ENCODE assay signal across 12 cellular contexts in genomic region chr22:39110631-39111561, GRCh38. TPM values are rescaled to one million over a fixed set of nuclear protein-coding genes. Genes with fewer than 3 reads are reported as not detected.
DNase-seq lines count a peak whose midpoint lies in the region; ATAC-seq lines count a peak whose summit lies in the region.
"Had no signal": no experiment of that assay in that cellular context is flagged by ENCODE, and none has a peak within 500 bp of the region (broad histone marks: within the 10 kb centered on the region; RNA-seq: fewer than 3 reads in every experiment).

No MANE protein-coding gene starts in this region.

- H3K9ac ChIP-seq in HUES48 (ENCODE audit: low read depth, low read length) (no peak overlapping the region), mesendoderm (ENCODE audit: low read length) (peak overlapping the region; percentile 33)

- no peak overlapping the region for H2BK15ac ChIP-seq in mesendoderm (replicated peaks; ENCODE audit: low read depth)

- H4K5ac ChIP-seq in mesendoderm (ENCODE audit: low read length): no peak overlapping the region

- peak overlapping the region; percentile 56 for H2BK5ac ChIP-seq in mesendoderm (ENCODE audit: low read length)

- H3K23ac ChIP-seq in mesendoderm (ENCODE audit: low read length): no peak overlapping the region

- H3K36me3 ChIP-seq in HUES48 (ENCODE audit: control insufficient read depth, insufficient read depth, low read length) (no peaks in the 10 kb centered on the region), mesendoderm (ENCODE audit: control insufficient read depth, insufficient read depth, low read length) (no peaks in the 10 kb centered on the region)

- H3K9me3 ChIP-seq in HUES48 (ENCODE audit: control insufficient read depth, insufficient read depth, low read length): no peaks in the 10 kb centered on the region

- DNase-seq in EH (ENCODE audit: low read depth): peak; percentile 8
- DNase-seq in SKM-1 (lab: John Stamatoyannopoulos, UW; ENCODE audit: unreplicated experiment): peak; percentile 74
- DNase-seq in mesendoderm: no peak
- DNase-seq in NCI-H1930 (lab: John Stamatoyannopoulos, UW): no peak
- no peak for DNase-seq in stimulated activated naive CD4-positive, alpha-beta T cell treated with Interleukin-2 at 50 U/mL for 16 hours (lab: John Stamatoyannopoulos, UW)
- no peak for DNase-seq in activated CD8-positive, alpha-beta memory T cell treated with anti-CD3 and anti-CD28 coated beads, Interleukin-2, amount 50 U/mL, for 4 hours
- DNase-seq: activated CD4-positive, alpha-beta T cell treated with anti-CD3 and anti-CD28 coated beads for 48 hours; hippocampal formation; NCI-H1092 treated with DMSO at 0.1 percent for 48 hours; T-cell had no signal

- no peak overlapping the region for H3K4me3 ChIP-seq in HUES48 (ENCODE audit: low read depth, low read length)
- H3K4me3 ChIP-seq in mesendoderm (ENCODE audit: low read length): no peak overlapping the region

- H3K4me1 ChIP-seq in HUES48 (ENCODE audit: control insufficient read depth, insufficient read depth, low read length) (peaks cover 33% of the 10 kb centered on the region), mesendoderm (ENCODE audit: control insufficient read depth, low read depth, low read length) (peaks cover 7% of the 10 kb centered on the region)

- H2BK120ac ChIP-seq in mesendoderm (ENCODE audit: low read depth, low read length): no peak overlapping the region

- no peak overlapping the region for H3K4me2 ChIP-seq in mesendoderm (ENCODE audit: low read length)

- H4K8ac ChIP-seq in mesendoderm (ENCODE audit: low read depth, low read length): no peak overlapping the region

- peak overlapping the region; percentile 56 for H3K56ac ChIP-seq in mesendoderm (ENCODE audit: low read length)

- H2AK5ac ChIP-seq in mesendoderm (ENCODE audit: low read length): no peak overlapping the region

- H3K4ac ChIP-seq in mesendoderm (ENCODE audit: low read depth, low read length): no peak overlapping the region

- H3K27ac ChIP-seq in HUES48 (ENCODE audit: low read depth, low read length) (peak overlapping the region; percentile 0), mesendoderm (ENCODE audit: low read depth, low read length) (peak overlapping the region; percentile 33)

- no peaks in the 10 kb centered on the region for H3K79me2 ChIP-seq in mesendoderm (ENCODE audit: control insufficient read depth, insufficient read depth, low read length)

- H3K18ac ChIP-seq in mesendoderm (ENCODE audit: low read length): peak overlapping the region; percentile 20

- WGBS in mesendoderm (ENCODE audit: extremely low coverage, insufficient coverage, low lambda C conversion rate): no CpG with 5 or more reads among the region's 15 CpGs

- no peak for ATAC-seq in GM18502 (IDR thresholded peaks at IDR 0.05; ENCODE audit: poor library complexity, unreplicated experiment)
- ATAC-seq: T-cell had no signal

- peaks cover 12% of the 10 kb centered on the region; the same call in 1 of the 2 replicates for H3K27me3 ChIP-seq in HUES48 (ENCODE audit: control insufficient read depth, insufficient read depth, low read length)
- H3K27me3 ChIP-seq in mesendoderm (ENCODE audit: insufficient read depth, low read length, poor library complexity): no peaks in the 10 kb centered on the region

- no peaks in the 10 kb centered on the region for H3K79me1 ChIP-seq in mesendoderm (ENCODE audit: low read length)

RNA-seq across cellular contexts. Expression of gene APOBEC3H, which starts 13.9 kb away (rescaled TPM):
- 0.14 TPM for polyA plus RNA-seq in mesendoderm (2013, experiment 1 of 2)
- 0.14 TPM for polyA plus RNA-seq in mesendoderm (2013, experiment 2 of 2)

RNA-seq across cellular contexts. Expression of gene APOBEC3G, which starts 33.8 kb away (rescaled TPM):
- 3.1 TPM for polyA plus RNA-seq in mesendoderm (2013, experiment 1 of 2)
- polyA plus RNA-seq in mesendoderm (2013, experiment 2 of 2): 2.7 TPM

RNA-seq across cellular contexts. Expression of gene CBX7, which starts 41.6 kb away (rescaled TPM):
- polyA plus RNA-seq in mesendoderm (2013, experiment 1 of 2): 1.5 TPM
- polyA plus RNA-seq in mesendoderm (2013, experiment 2 of 2): 1.3 TPM

Comparison
In these comparisons a context has a peak if more than half of its experiments do, and no peak if none do; other contexts are left out.
1. DNase-seq: peak in EH (single experiment) and SKM-1 (single experiment); none in mesendoderm (single experiment), NCI-H1930 (0 of 2), stimulated activated naive CD4-positive, alpha-beta T cell treated with Interleukin-2 at 50 U/mL for 16 hours (single experiment) and activated CD8-positive, alpha-beta memory T cell treated with anti-CD3 and anti-CD28 coated beads, Interleukin-2, amount 50 U/mL, for 4 hours (single experiment).